ENCODE assay signal across 8 cellular contexts in the genomic region with DNA sequence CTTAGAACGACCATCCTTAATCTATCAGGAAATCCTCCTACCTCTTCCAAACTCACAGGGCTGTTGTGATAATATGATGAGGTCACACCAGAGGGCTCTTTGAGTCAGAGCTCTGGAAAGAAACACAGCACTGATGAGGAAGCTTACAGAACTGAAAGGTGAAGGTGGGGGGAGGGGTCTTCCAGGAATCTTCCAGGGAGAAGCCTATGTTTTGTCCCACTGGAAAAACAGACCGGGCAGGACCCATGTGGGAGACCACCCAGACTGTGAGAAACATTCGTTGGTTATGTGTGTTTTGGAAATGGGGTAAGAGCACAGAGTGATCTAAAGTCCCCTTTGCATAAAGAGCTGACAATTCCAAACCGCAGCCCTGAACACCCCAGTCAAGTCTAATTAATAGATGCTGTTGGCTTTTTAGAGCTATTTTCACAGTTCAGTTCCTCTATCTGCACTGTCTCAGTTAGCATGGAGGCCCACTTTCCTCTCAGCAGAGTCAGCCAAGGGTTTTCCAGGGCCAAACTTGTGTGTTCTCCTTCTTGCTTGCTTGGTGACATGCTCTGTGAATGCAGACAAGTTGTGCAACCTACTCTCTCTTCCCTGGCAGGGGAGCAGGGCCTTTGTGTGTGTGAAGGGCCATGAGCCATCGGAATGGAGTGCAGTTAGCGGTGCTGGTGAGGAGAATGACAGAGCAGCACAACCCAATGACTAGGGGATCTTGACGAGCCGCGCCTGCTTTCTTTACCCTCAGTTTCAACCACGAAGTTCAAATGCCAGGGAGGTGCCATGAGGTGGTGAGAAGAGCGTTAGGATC. TPM values are rescaled to one million over a fixed set of nuclear protein-coding genes. Genes with fewer than 3 reads are reported as not detected.
DNase-seq lines count a peak whose midpoint lies in the region; ATAC-seq and TF ChIP-seq lines count a peak whose summit lies in the region.

No MANE protein-coding gene starts in this region.

- intact Hi-C loops in mucosa of descending colon (cut with DNase I, micrococcal nuclease), result no loop called here

- TF ChIP-seq CTCF in AG09319 (IDR thresholded peaks at IDR 0.05; ENCODE audit: low read depth, low read length) (no peak), coronary artery (IDR thresholded peaks at IDR 0.05) (no peak), mucosa of descending colon (IDR thresholded peaks at IDR 0.05) (no peak)

- peak; percentile 83 for DNase-seq in AG09319 (ENCODE audit: extremely low read depth, low read depth)
- peak; percentile 60 for DNase-seq in NCI-H2107 treated with DMSO at 0.1 percent for 48 hours (lab: John Stamatoyannopoulos, UW; ENCODE audit: unreplicated experiment)
- DNase-seq in coronary artery (ENCODE audit: low spot score), result peak; percentile 88
- peak in 1 of 3 donors; percentile 35 for DNase-seq in mucosa of descending colon
- no peak for DNase-seq in stimulated activated CD4-positive, alpha-beta T cell treated with anti-CD3 and anti-CD28 coated beads, Interleukin-2, amount 100 ng/mL, for 24 hours
- no peak for DNase-seq in SHP77 (lab: John Stamatoyannopoulos, UW)
- no peak for DNase-seq in H7

- no peaks in the 10 kb centered on the region for H3K9me3 ChIP-seq in mucosa of descending colon

- H3K4me3 ChIP-seq in coronary artery (no peak overlapping the region), mucosa of descending colon (no peak overlapping the region), H7 (ENCODE audit: insufficient read depth, low read depth, low read length) (no peak overlapping the region)

- no peaks in the 10 kb centered on the region; the same call in 1 of the 2 replicates for H3K27me3 ChIP-seq in H7 (ENCODE audit: control insufficient read depth, insufficient read depth, low read length)

- peak overlapping the region in 1 of 2 donors; percentile 81 for H3K27ac ChIP-seq in coronary artery

- ATAC-seq in mucosa of descending colon, result peak; percentile 55
- ATAC-seq in HG03571 (IDR thresholded peaks at IDR 0.05; ENCODE audit: unreplicated experiment), result no peak

- H3K36me3 ChIP-seq in mucosa of descending colon (ENCODE audit: low read depth), result no peaks in the 10 kb centered on the region
- H3K36me3 ChIP-seq in H7 (replicated peaks; ENCODE audit: control insufficient read depth, insufficient read depth, low read length), result no peaks in the 10 kb centered on the region

- no peaks in the 10 kb centered on the region for H3K4me1 ChIP-seq in mucosa of descending colon (ENCODE audit: low read depth)

RNA-seq across cellular contexts. Expression of a gene that starts 12.3 kb away (rescaled TPM):
- total RNA-seq in mucosa of descending colon, result 100 to 1,000 TPM in 1 of 3 donors, 10 to 100 TPM in 1, 1 to 10 TPM in 1; 8.5 to 106 (median 12.4) TPM
- 3.4 and 4.1 TPM in 2 replicates for total RNA-seq in H7 (2014; rRNA removed; shearing (Covaris generic))

RNA-seq across cellular contexts. Expression of a gene that starts 35.2 kb away (rescaled TPM):
- total RNA-seq in mucosa of descending colon, result under 1 TPM; 0.13 to 0.64 (median 0.39) TPM
- 0.18 and 1.2 TPM in 2 replicates for total RNA-seq in H7 (2014; rRNA removed; shearing (Covaris generic))

RNA-seq across cellular contexts. Expression of a gene that starts 50.2 kb away (rescaled TPM):
- total RNA-seq in mucosa of descending colon, result 1,000 to 10,000 TPM in 1 of 3 donors, 100 to 1,000 TPM in 2; 150 to 1,587 (median 214) TPM
- 0.73 and 0.74 TPM in 2 replicates for total RNA-seq in H7 (2014; rRNA removed; shearing (Covaris generic))

RNA-seq across cellular contexts. Expression of a gene that starts 57.6 kb away (rescaled TPM):
- 100 to 1,000 TPM in 2 of 3 donors, 10 to 100 TPM in 1; 86.0 to 202 (median 130) TPM for total RNA-seq in mucosa of descending colon
- total RNA-seq in H7 (2014; rRNA removed; shearing (Covaris generic)), result 4.3 and 4.5 TPM in 2 replicates

Comparison
In these comparisons a context has a peak if more than half of its experiments do, and no peak if none do; other contexts are left out.
1. DNase-seq: peak in AG09319 (single experiment), NCI-H2107 treated with DMSO at 0.1 percent for 48 hours (single experiment) and coronary artery (single experiment); none in stimulated activated CD4-positive, alpha-beta T cell treated with anti-CD3 and anti-CD28 coated beads, Interleukin-2, amount 100 ng/mL, for 24 hours (0 of 2), SHP77 (0 of 2) and H7 (single experiment).
2. RNA of a gene that starts 50.2 kb away (total RNA-seq): 150 to 1,587 TPM in mucosa of descending colon; 0.73 to 0.74 TPM in H7; every median in the first group is over 10 times any median in the second.